ENCODE assay signal across 1 cellular context in the genomic region with DNA sequence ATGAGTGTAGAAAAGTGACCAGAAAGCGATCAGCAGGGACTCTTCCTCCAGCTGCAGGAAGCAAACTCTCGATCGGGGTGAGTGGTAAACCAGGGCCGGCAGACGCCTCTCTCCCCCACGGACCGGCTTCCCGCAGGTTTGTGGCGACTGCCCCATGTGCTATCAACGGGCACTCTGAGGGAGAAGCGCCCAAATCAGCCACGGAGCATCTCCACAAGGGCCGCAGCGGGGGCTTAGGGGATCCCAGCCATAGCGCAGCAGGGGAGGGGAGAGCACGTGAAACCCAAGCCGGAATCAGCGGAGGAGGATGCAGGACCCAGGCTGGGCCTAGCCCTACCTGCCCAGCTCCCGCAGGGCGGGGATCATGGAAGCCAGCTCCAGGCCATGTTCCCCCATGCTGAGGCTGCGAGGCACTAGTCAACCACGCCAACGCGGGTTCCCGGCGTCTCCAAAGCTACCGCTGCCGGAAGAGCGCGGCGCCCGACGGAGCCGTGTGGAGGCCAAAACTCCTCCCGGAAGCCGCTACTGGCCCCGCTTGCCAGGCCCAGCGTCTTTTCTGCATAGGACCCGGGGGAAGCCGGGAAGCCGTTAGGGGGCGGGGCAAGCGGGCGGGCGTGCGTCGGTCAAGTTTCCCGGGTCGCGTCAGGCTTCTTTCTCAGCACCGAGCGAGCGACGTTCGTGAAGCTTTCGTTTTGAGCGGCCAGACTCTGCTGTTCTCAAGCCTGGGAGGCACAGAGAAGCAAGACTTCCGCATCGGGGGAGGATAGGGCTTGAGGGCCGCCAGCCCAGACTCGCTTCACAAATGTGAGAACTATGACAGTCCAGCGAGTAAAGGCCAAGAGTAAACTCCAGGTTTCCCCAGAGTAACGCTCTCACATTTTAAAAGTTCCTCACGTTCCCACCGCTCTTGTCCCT.
TF ChIP-seq lines count a peak whose summit lies in the region.

Gene ATR (minus strand): TSS at position 425 of the 915 bp plus-strand sequence. CDS start 29 bp downstream, at position 396.

TF ChIP-seq in HepG2, 621 proteins besides CTCF, POLR2A, EP300 and RAD21 (continued from another document and continues in another):
- peak; percentile 99 for TF ChIP-seq KDM2A (CRISPR knock-in tag; IDR thresholded peaks at IDR 0.05; ENCODE audit: borderline replicate concordance, low read depth)
- TF ChIP-seq HNRNPH1 (optimal IDR thresholded peaks at IDR 0.05; ENCODE audit: low read depth, low read length), result no peak
- TF ChIP-seq WIZ (CRISPR knock-in tag; IDR thresholded peaks at IDR 0.05), result peak; percentile 83; the same call in 1 of the 2 replicates
- peak; percentile 98 for TF ChIP-seq ZNF292 (CRISPR knock-in tag; IDR thresholded peaks at IDR 0.05; ENCODE audit: borderline replicate concordance, low read depth)
- TF ChIP-seq, protein P1, sequence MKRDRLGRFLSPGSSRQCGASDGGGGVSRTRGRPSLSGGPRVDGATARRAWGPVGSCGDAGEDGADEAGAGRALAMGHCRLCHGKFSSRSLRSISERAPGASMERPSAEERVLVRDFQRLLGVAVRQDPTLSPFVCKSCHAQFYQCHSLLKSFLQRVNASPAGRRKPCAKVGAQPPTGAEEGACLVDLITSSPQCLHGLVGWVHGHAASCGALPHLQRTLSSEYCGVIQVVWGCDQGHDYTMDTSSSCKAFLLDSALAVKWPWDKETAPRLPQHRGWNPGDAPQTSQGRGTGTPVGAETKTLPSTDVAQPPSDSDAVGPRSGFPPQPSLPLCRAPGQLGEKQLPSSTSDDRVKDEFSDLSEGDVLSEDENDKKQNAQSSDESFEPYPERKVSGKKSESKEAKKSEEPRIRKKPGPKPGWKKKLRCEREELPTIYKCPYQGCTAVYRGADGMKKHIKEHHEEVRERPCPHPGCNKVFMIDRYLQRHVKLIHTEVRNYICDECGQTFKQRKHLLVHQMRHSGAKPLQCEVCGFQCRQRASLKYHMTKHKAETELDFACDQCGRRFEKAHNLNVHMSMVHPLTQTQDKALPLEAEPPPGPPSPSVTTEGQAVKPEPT (CRISPR knock-in tag; IDR thresholded peaks at IDR 0.05; ENCODE audit: low read depth), result peak; percentile 88; the same call in 1 of the 2 replicates
- TF ChIP-seq, protein P2, sequence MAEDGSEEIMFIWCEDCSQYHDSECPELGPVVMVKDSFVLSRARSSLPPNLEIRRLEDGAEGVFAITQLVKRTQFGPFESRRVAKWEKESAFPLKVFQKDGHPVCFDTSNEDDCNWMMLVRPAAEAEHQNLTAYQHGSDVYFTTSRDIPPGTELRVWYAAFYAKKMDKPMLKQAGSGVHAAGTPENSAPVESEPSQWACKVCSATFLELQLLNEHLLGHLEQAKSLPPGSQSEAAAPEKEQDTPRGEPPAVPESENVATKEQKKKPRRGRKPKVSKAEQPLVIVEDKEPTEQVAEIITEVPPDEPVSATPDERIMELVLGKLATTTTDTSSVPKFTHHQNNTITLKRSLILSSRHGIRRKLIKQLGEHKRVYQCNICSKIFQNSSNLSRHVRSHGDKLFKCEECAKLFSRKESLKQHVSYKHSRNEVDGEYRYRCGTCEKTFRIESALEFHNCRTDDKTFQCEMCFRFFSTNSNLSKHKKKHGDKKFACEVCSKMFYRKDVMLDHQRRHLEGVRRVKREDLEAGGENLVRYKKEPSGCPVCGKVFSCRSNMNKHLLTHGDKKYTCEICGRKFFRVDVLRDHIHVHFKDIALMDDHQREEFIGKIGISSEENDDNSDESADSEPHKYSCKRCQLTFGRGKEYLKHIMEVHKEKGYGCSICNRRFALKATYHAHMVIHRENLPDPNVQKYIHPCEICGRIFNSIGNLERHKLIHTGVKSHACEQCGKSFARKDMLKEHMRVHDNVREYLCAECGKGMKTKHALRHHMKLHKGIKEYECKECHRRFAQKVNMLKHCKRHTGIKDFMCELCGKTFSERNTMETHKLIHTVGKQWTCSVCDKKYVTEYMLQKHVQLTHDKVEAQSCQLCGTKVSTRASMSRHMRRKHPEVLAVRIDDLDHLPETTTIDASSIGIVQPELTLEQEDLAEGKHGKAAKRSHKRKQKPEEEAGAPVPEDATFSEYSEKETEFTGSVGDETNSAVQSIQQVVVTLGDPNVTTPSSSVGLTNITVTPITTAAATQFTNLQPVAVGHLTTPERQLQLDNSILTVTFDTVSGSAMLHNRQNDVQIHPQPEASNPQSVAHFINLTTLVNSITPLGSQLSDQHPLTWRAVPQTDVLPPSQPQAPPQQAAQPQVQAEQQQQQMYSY (CRISPR knock-in tag; IDR thresholded peaks at IDR 0.05), result peak; percentile 79
- TF ChIP-seq, protein P3, sequence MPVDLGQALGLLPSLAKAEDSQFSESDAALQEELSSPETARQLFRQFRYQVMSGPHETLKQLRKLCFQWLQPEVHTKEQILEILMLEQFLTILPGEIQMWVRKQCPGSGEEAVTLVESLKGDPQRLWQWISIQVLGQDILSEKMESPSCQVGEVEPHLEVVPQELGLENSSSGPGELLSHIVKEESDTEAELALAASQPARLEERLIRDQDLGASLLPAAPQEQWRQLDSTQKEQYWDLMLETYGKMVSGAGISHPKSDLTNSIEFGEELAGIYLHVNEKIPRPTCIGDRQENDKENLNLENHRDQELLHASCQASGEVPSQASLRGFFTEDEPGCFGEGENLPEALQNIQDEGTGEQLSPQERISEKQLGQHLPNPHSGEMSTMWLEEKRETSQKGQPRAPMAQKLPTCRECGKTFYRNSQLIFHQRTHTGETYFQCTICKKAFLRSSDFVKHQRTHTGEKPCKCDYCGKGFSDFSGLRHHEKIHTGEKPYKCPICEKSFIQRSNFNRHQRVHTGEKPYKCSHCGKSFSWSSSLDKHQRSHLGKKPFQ (CRISPR knock-in tag; IDR thresholded peaks at IDR 0.05; ENCODE audit: insufficient replicate concordance), result peak; percentile 74
- TF ChIP-seq IRF1 (CRISPR knock-in tag; IDR thresholded peaks at IDR 0.05; ENCODE audit: low read depth), result no peak; the same call in 1 of the 2 replicates
- peak; percentile 93 for TF ChIP-seq THAP11 (CRISPR knock-in tag; IDR thresholded peaks at IDR 0.05)
- peak; percentile 89; the same call in 1 of the 2 replicates for TF ChIP-seq ZNF691 (CRISPR knock-in tag; IDR thresholded peaks at IDR 0.05; ENCODE audit: borderline replicate concordance, low read depth)
- no peak for TF ChIP-seq ZNF333 (CRISPR knock-in tag; IDR thresholded peaks at IDR 0.05; ENCODE audit: borderline replicate concordance)
- TF ChIP-seq TBX3 (IDR thresholded peaks at IDR 0.05; ENCODE audit: borderline replicate concordance), result no peak
- TF ChIP-seq ZC3H13 (CRISPR knock-in tag; IDR thresholded peaks at IDR 0.05), result peak; percentile 82
- TF ChIP-seq NCOA2 (CRISPR knock-in tag; IDR thresholded peaks at IDR 0.05), result peak; percentile 76
- TF ChIP-seq REXO4 (CRISPR knock-in tag; IDR thresholded peaks at IDR 0.05; ENCODE audit: borderline replicate concordance), result no peak; the same call in 1 of the 2 replicates
- TF ChIP-seq JARID2 (CRISPR knock-in tag; IDR thresholded peaks at IDR 0.05; ENCODE audit: insufficient replicate concordance), result peak; percentile 59
- peak; percentile 79; the same call in 1 of the 2 replicates for TF ChIP-seq ZSCAN12 (CRISPR knock-in tag; IDR thresholded peaks at IDR 0.05)
- TF ChIP-seq MTF1 (CRISPR knock-in tag; IDR thresholded peaks at IDR 0.05), result peak; percentile 86
- no peak for TF ChIP-seq SMARCE1 (IDR thresholded peaks at IDR 0.05; ENCODE audit: borderline replicate concordance)
- TF ChIP-seq, protein P4, sequence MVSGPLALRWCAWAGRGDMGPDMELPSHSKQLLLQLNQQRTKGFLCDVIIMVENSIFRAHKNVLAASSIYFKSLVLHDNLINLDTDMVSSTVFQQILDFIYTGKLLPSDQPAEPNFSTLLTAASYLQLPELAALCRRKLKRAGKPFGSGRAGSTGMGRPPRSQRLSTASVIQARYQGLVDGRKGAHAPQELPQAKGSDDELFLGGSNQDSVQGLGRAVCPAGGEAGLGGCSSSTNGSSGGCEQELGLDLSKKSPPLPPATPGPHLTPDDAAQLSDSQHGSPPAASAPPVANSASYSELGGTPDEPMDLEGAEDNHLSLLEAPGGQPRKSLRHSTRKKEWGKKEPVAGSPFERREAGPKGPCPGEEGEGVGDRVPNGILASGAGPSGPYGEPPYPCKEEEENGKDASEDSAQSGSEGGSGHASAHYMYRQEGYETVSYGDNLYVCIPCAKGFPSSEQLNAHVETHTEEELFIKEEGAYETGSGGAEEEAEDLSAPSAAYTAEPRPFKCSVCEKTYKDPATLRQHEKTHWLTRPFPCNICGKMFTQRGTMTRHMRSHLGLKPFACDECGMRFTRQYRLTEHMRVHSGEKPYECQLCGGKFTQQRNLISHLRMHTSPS (CRISPR knock-in tag; IDR thresholded peaks at IDR 0.05; ENCODE audit: low read depth), result no peak
- TF ChIP-seq TOPORS (CRISPR knock-in tag; IDR thresholded peaks at IDR 0.05), result peak; percentile 99
- peak; percentile 97 for TF ChIP-seq ZFX (CRISPR knock-in tag; IDR thresholded peaks at IDR 0.05; ENCODE audit: low read depth)
- TF ChIP-seq, protein P5, sequence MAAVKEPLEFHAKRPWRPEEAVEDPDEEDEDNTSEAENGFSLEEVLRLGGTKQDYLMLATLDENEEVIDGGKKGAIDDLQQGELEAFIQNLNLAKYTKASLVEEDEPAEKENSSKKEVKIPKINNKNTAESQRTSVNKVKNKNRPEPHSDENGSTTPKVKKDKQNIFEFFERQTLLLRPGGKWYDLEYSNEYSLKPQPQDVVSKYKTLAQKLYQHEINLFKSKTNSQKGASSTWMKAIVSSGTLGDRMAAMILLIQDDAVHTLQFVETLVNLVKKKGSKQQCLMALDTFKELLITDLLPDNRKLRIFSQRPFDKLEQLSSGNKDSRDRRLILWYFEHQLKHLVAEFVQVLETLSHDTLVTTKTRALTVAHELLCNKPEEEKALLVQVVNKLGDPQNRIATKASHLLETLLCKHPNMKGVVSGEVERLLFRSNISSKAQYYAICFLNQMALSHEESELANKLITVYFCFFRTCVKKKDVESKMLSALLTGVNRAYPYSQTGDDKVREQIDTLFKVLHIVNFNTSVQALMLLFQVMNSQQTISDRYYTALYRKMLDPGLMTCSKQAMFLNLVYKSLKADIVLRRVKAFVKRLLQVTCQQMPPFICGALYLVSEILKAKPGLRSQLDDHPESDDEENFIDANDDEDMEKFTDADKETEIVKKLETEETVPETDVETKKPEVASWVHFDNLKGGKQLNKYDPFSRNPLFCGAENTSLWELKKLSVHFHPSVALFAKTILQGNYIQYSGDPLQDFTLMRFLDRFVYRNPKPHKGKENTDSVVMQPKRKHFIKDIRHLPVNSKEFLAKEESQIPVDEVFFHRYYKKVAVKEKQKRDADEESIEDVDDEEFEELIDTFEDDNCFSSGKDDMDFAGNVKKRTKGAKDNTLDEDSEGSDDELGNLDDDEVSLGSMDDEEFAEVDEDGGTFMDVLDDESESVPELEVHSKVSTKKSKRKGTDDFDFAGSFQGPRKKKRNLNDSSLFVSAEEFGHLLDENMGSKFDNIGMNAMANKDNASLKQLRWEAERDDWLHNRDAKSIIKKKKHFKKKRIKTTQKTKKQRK (IDR thresholded peaks at IDR 0.05; ENCODE audit: low read length), result no peak
- peak; percentile 92 for TF ChIP-seq PITX1 (CRISPR knock-in tag; IDR thresholded peaks at IDR 0.05)
- no peak for TF ChIP-seq DMTF1 (CRISPR knock-in tag; IDR thresholded peaks at IDR 0.05)
- TF ChIP-seq FOXJ3 (CRISPR knock-in tag; IDR thresholded peaks at IDR 0.05; ENCODE audit: borderline replicate concordance), result peak; percentile 82
- TF ChIP-seq ZNF792 (CRISPR knock-in tag; IDR thresholded peaks at IDR 0.05), result peak; percentile 98
- TF ChIP-seq, protein P6, sequence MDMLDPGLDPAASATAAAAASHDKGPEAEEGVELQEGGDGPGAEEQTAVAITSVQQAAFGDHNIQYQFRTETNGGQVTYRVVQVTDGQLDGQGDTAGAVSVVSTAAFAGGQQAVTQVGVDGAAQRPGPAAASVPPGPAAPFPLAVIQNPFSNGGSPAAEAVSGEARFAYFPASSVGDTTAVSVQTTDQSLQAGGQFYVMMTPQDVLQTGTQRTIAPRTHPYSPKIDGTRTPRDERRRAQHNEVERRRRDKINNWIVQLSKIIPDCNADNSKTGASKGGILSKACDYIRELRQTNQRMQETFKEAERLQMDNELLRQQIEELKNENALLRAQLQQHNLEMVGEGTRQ (IDR thresholded peaks at IDR 0.05; ENCODE audit: low read depth, low read length), result no peak
- TF ChIP-seq, protein P6 (CRISPR knock-in tag; IDR thresholded peaks at IDR 0.05; ENCODE audit: borderline replicate concordance), result peak; percentile 42; the same call in 1 of the 2 replicates
- no peak for TF ChIP-seq MLLT10 (CRISPR knock-in tag; IDR thresholded peaks at IDR 0.05)
- TF ChIP-seq ARNTL (CRISPR knock-in tag; IDR thresholded peaks at IDR 0.05), result peak; percentile 74; the same call in 1 of the 2 replicates
- TF ChIP-seq, protein P7, sequence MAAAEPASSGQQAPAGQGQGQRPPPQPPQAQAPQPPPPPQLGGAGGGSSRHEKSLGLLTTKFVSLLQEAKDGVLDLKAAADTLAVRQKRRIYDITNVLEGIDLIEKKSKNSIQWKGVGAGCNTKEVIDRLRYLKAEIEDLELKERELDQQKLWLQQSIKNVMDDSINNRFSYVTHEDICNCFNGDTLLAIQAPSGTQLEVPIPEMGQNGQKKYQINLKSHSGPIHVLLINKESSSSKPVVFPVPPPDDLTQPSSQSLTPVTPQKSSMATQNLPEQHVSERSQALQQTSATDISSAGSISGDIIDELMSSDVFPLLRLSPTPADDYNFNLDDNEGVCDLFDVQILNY (CRISPR knock-in tag; conservative IDR thresholded peaks at IDR 0.05), result peak; percentile 87
